ENCODE assay signal across 31 cellular contexts in genomic region chr1:208479435-208479834, GRCh38.
"Had no signal": no experiment of that assay in that cellular context is flagged by ENCODE, and none has a peak within 500 bp of the region (broad histone marks: within the 10 kb centered on the region; RNA-seq: fewer than 3 reads in every experiment).

No MANE protein-coding gene starts in this region.

- ATAC-seq: activated CD8-positive, alpha-beta T cell treated with anti-CD3 and anti-CD28 coated beads for 36 hours; activated T-cell treated with anti-CD3 and anti-CD28 coated beads, Interleukin-2, amount 50 U/mL, for 72 hours; activated T-helper 17 cell treated with anti-CD3 and anti-CD28 coated beads, Interleukin-2, amount 50 U/mL, for 72 hours; PC-3; Right ventricle myocardium inferior had no signal

- H3K4me1 ChIP-seq: ascending aorta, Peyer's patch had no signal

- DNase-seq: activated CD4-positive, alpha-beta T cell treated with anti-CD3 and anti-CD28 coated beads, Interleukin-2, amount 10 ng/mL, durations not matched to agents 24 days and 14 days; activated CD4-positive, alpha-beta T cell treated with anti-CD3 and anti-CD28 coated beads, Interleukin-2, amount 50 U/mL, for 4 hours; activated CD8-positive, alpha-beta T cell treated with anti-CD3 and anti-CD28 coated beads for 36 hours; activated effector memory CD4-positive, alpha-beta T cell treated with anti-CD3 and anti-CD28 coated beads, Interleukin-2, amount 50 U/mL, for 16 hours; activated naive CD4-positive, alpha-beta T cell; activated naive CD4-positive, alpha-beta T cell treated with anti-CD3 and anti-CD28 coated beads, Interleukin-2, amount 50 U/mL, for 16 hours; activated naive CD8-positive, alpha-beta T cell treated with anti-CD3 and anti-CD28 coated beads for 36 hours; activated T-cell treated with anti-CD3 and anti-CD28 coated beads, Interleukin-2, amount 50 U/mL, for 1 hour; activated T-cell treated with anti-CD3 and anti-CD28 coated beads, Interleukin-2, amount 50 U/mL, for 72 hours; amygdala; cerebellar nuclear complex; Kasumi-1; KG1; MM.1S; MV-4-11; NCI-H1092; NCI-H1436 treated with DMSO at 0.1 percent for 48 hours; NCI-H187 treated with DMSO at 0.1 percent for 48 hours; NCI-H2081; NCI-H345; NCI-H524 treated with DMSO at 0.1 percent for 48 hours; NCI-H748 treated with DMSO at 0.1 percent for 48 hours; NK-92 treated with Interleukin-12 subunit alpha and Interleukin-12 subunit beta, amount 100 ng/mL, for 24 hours; PC-3; Peyer's patch; SIG-M5 had no signal

- H3K4me3 ChIP-seq: ascending aorta, Peyer's patch had no signal

- H3K27me3 ChIP-seq: ascending aorta, Peyer's patch had no signal

- H3K36me3 ChIP-seq: ascending aorta, Peyer's patch had no signal

- H3K9me3 ChIP-seq: ascending aorta, Peyer's patch had no signal

- H3K27ac ChIP-seq: ascending aorta, Peyer's patch, RWPE1 had no signal

- FAIRE-seq: TTC549 had no signal
